In genomic region chr2:9565436-9566153, GRCh38 we compare ENCODE assay signal across 8 cellular contexts.
A peak's percentile ranks its signal among the peaks of the same experiment; 100 is the strongest.
DNase-seq lines count a peak whose midpoint lies in the region; ATAC-seq lines count a peak whose summit lies in the region.

No MANE protein-coding gene starts in this region.

- ATAC-seq in stimulated activated naive CD8-positive, alpha-beta T cell treated with anti-CD3 and anti-CD28 coated beads, Interleukin-15, Interleukin-2, amounts not matched to agents 100 U/mL and 50 U/mL, for 24 hours, result peak; percentile 49
- no peak for ATAC-seq in stimulated activated naive CD8-positive, alpha-beta T cell treated with anti-CD3 and anti-CD28 coated beads, Interleukin-15, amount 100 ng/mL, for 72 hours
- ATAC-seq in HG02981 (IDR thresholded peaks at IDR 0.05; ENCODE audit: unreplicated experiment) (no peak), HG03565 (IDR thresholded peaks at IDR 0.05; ENCODE audit: unreplicated experiment) (no peak)

- H3K9me3 Mint-ChIP-seq in stimulated activated naive CD8-positive, alpha-beta T cell treated with anti-CD3 and anti-CD28 coated beads, Interleukin-15, amount 100 ng/mL, for 72 hours, result no peaks in the 10 kb centered on the region

- DNase-seq in stimulated activated naive CD8-positive, alpha-beta T cell treated with anti-CD3 and anti-CD28 coated beads, Interleukin-15, Interleukin-2, amounts not matched to agents 100 U/mL and 50 U/mL, for 24 hours, result no peak
- no peak for DNase-seq in stimulated activated naive CD8-positive, alpha-beta T cell treated with anti-CD3 and anti-CD28 coated beads, Interleukin-15, amount 100 ng/mL, for 72 hours
- peak; percentile 67 for DNase-seq in epidermal melanocyte (ENCODE audit: insufficient read length, low spot score)
- peak; percentile 33 for DNase-seq in midbrain (lab: John Stamatoyannopoulos, UW)
- no peak for DNase-seq in NCI-H2171 (lab: John Stamatoyannopoulos, UW)
- no peak for DNase-seq in NCI-H1436 treated with DMSO at 0.1 percent for 48 hours (lab: John Stamatoyannopoulos, UW)

- peaks cover 6% of the 10 kb centered on the region for H3K4me1 Mint-ChIP-seq in stimulated activated naive CD8-positive, alpha-beta T cell treated with anti-CD3 and anti-CD28 coated beads, Interleukin-15, amount 100 ng/mL, for 72 hours

- H3K27me3 Mint-ChIP-seq in stimulated activated naive CD8-positive, alpha-beta T cell treated with anti-CD3 and anti-CD28 coated beads, Interleukin-15, amount 100 ng/mL, for 72 hours, result no peaks in the 10 kb centered on the region

- H3K4me3 Mint-ChIP-seq in stimulated activated naive CD8-positive, alpha-beta T cell treated with anti-CD3 and anti-CD28 coated beads, Interleukin-15, amount 100 ng/mL, for 72 hours, result no peak overlapping the region

- no peak overlapping the region for H3K27ac Mint-ChIP-seq in stimulated activated naive CD8-positive, alpha-beta T cell treated with anti-CD3 and anti-CD28 coated beads, Interleukin-15, amount 100 ng/mL, for 72 hours

Comparison
In these comparisons a context has a peak if more than half of its experiments do, and no peak if none do; other contexts are left out.
1. DNase-seq: peak in epidermal melanocyte (single experiment) and midbrain (single experiment); none in stimulated activated naive CD8-positive, alpha-beta T cell treated with anti-CD3 and anti-CD28 coated beads, Interleukin-15, Interleukin-2, amounts not matched to agents 100 U/mL and 50 U/mL, for 24 hours (single experiment), stimulated activated naive CD8-positive, alpha-beta T cell treated with anti-CD3 and anti-CD28 coated beads, Interleukin-15, amount 100 ng/mL, for 72 hours (0 of 2), NCI-H2171 (single experiment) and NCI-H1436 treated with DMSO at 0.1 percent for 48 hours (single experiment).